ENCODE assay signal across 8 cellular contexts in genomic region chr6:96468681-96469224, GRCh38. TPM values are rescaled to one million over a fixed set of nuclear protein-coding genes. Genes with fewer than 3 reads are reported as not detected.
DNase-seq lines count a peak whose midpoint lies in the region; ATAC-seq and TF ChIP-seq lines count a peak whose summit lies in the region.

No MANE protein-coding gene starts in this region.

- H3K4me1 Mint-ChIP-seq in glutamatergic neuron (ENCODE audit: low read depth, unreplicated experiment): peaks cover 3% of the 10 kb centered on the region
- H3K4me1 Mint-ChIP-seq in stimulated activated effector memory CD8-positive, alpha-beta T cell treated with anti-CD3 and anti-CD28 coated beads, Interleukin-12 subunit alpha, Interleukin-12 subunit beta, amount 100 ng/mL, for 72 hours: peaks cover 32% of the 10 kb centered on the region

- TF ChIP-seq CTCF in GM12872 (IDR thresholded peaks at IDR 0.05; ENCODE audit: insufficient read depth, low read depth, low read length) (0 out of 3 replicates have a peak, but pooled peaks have one; percentile 4), OCI-LY7 (conservative IDR thresholded peaks at IDR 0.05; ENCODE audit: low read length) (peak; percentile 75), glutamatergic neuron (IDR thresholded peaks at IDR 0.05; ENCODE audit: partially characterized antibody, unreplicated experiment) (peak; percentile 18)

- POLR2A ChIA-PET in OCI-LY7 (lab: Charles Lee): interaction anchor here (0.6 to 1.4 kb wide), 2 partner anchors 9 to 36 kb away, joined by 3 read pairs; no protein-coding TSS in a partner anchor

- H3K4me3 Mint-ChIP-seq in glutamatergic neuron (ENCODE audit: unreplicated experiment): no peak overlapping the region
- H3K4me3 Mint-ChIP-seq in stimulated activated effector memory CD8-positive, alpha-beta T cell treated with anti-CD3 and anti-CD28 coated beads, Interleukin-12 subunit alpha, Interleukin-12 subunit beta, amount 100 ng/mL, for 72 hours: no peak overlapping the region

- no peak overlapping the region for H3K27ac ChIP-seq in OCI-LY7 (ENCODE audit: low read depth, low read length, poor library complexity, severe bottlenecking)

- CTCF ChIA-PET in OCI-LY7 (lab: Charles Lee; ENCODE audit: unreplicated experiment): no interaction called here

- H3K36me3 ChIP-seq in OCI-LY7 (ENCODE audit: insufficient read depth, low read length): no peaks in the 10 kb centered on the region

- no TSS peak for BruUV-seq in OCI-LY7 (replicated peaks; lab: Mats Ljungman, UMichigan)

- no peak for ATAC-seq in stimulated activated effector memory CD8-positive, alpha-beta T cell treated with anti-CD3 and anti-CD28 coated beads, Interleukin-12 subunit alpha, Interleukin-12 subunit beta, amount 100 ng/mL, for 72 hours
- ATAC-seq in HG02970 (IDR thresholded peaks at IDR 0.05; ENCODE audit: low FRiP score, unreplicated experiment): no peak
- ATAC-seq in GM19324 (IDR thresholded peaks at IDR 0.05; ENCODE audit: low FRiP score, unreplicated experiment): no peak

- H3K9me3 Mint-ChIP-seq in glutamatergic neuron (ENCODE audit: unreplicated experiment): no peaks in the 10 kb centered on the region
- no peaks in the 10 kb centered on the region for H3K9me3 Mint-ChIP-seq in stimulated activated effector memory CD8-positive, alpha-beta T cell treated with anti-CD3 and anti-CD28 coated beads, Interleukin-12 subunit alpha, Interleukin-12 subunit beta, amount 100 ng/mL, for 72 hours

- DNase-seq in ACHN (peak; percentile 12), OCI-LY7 (ENCODE audit: low spot score) (peak; percentile 14), glutamatergic neuron (no peak), COLO668 (lab: John Stamatoyannopoulos, UW; ENCODE audit: unreplicated experiment) (no peak)
- DNase-seq in stimulated activated effector memory CD8-positive, alpha-beta T cell treated with anti-CD3 and anti-CD28 coated beads, Interleukin-12 subunit alpha, Interleukin-12 subunit beta, amount 100 ng/mL, for 72 hours (ENCODE audit: low spot score in 2 of 2): no peak

- no peak overlapping the region for H3K4me3 ChIP-seq in OCI-LY7 (ENCODE audit: low read depth, low read length, poor library complexity, severe bottlenecking)

- no peaks in the 10 kb centered on the region for H3K27me3 Mint-ChIP-seq in glutamatergic neuron (ENCODE audit: unreplicated experiment)

- H3K36me3 Mint-ChIP-seq in glutamatergic neuron (ENCODE audit: unreplicated experiment): no peaks in the 10 kb centered on the region
- no peaks in the 10 kb centered on the region for H3K36me3 Mint-ChIP-seq in stimulated activated effector memory CD8-positive, alpha-beta T cell treated with anti-CD3 and anti-CD28 coated beads, Interleukin-12 subunit alpha, Interleukin-12 subunit beta, amount 100 ng/mL, for 72 hours

- H3K27ac Mint-ChIP-seq in glutamatergic neuron (ENCODE audit: unreplicated experiment): no peak overlapping the region
- H3K27ac Mint-ChIP-seq in stimulated activated effector memory CD8-positive, alpha-beta T cell treated with anti-CD3 and anti-CD28 coated beads, Interleukin-12 subunit alpha, Interleukin-12 subunit beta, amount 100 ng/mL, for 72 hours: no peak overlapping the region

- no peak overlapping the region for H2AFZ ChIP-seq in OCI-LY7 (ENCODE audit: low read length)

- no peaks in the 10 kb centered on the region for H3K9me3 ChIP-seq in OCI-LY7 (ENCODE audit: low read length)

- no peaks in the 10 kb centered on the region for H3K79me2 ChIP-seq in OCI-LY7 (ENCODE audit: insufficient read depth, low read depth, low read length)

- H3K4me1 ChIP-seq in OCI-LY7 (ENCODE audit: insufficient read depth, low read length, poor library complexity, severe bottlenecking): no peaks in the 10 kb centered on the region

- in situ Hi-C loops in ACHN (cut with HindIII; ENCODE audit: low pct_ligation_motif_present, low pct_unique_long_range_greater_than_20kb, low sequenced_read_pairs): no loop called here

- no peak overlapping the region for H3K4me2 ChIP-seq in OCI-LY7 (ENCODE audit: low read length)

- no peaks in the 10 kb centered on the region for H4K20me1 ChIP-seq in OCI-LY7 (ENCODE audit: insufficient read depth, low read length)

- no peaks in the 10 kb centered on the region for H3K9me2 ChIP-seq in OCI-LY7 (ENCODE audit: insufficient read depth, low read length)

- intact Hi-C loops in OCI-LY7 (cut with micrococcal nuclease; ENCODE audit: unreplicated experiment): no loop called here

RNA-seq across cellular contexts. Expression of gene UFL1, which starts 52.9 kb away (rescaled TPM):
- total RNA-seq in OCI-LY7 (2014; rRNA removed; shearing (Covaris generic)): 14.1 and 15.5 TPM in 2 replicates
- total RNA-seq in OCI-LY7 (2022) (38.0 and 39.0 TPM in 2 replicates), glutamatergic neuron (ENCODE audit: unreplicated experiment) (7.4 TPM)

Comparison
In these comparisons a context has a peak if more than half of its experiments do, and no peak if none do; other contexts are left out.
1. DNase-seq: peak in ACHN (single experiment) and OCI-LY7 (single experiment); none in glutamatergic neuron (single experiment), stimulated activated effector memory CD8-positive, alpha-beta T cell treated with anti-CD3 and anti-CD28 coated beads, Interleukin-12 subunit alpha, Interleukin-12 subunit beta, amount 100 ng/mL, for 72 hours (0 of 2) and COLO668 (single experiment).
2. CTCF ChIP-seq: peak in every context shown above with its lines; median percentile 75 in OCI-LY7; 18 in glutamatergic neuron; 4 in GM12872.